Comparison of ENCODE assay signal across 1 cellular context in the genomic region with DNA sequence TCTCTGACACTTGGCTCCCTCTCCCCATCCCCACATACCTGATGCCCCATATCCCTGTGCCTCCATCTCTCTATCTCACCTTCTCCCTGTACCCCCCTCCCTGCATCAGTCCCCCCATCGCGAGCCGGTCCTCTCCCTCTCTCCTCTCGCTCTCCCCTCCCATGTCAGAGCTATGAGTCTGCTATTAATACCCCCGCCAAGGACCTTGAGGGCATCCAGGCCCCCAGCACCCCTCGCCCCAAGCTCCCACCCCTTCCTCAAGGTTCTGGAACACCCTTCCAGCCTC.
TF ChIP-seq lines count a peak whose summit lies in the region.

No MANE protein-coding gene starts in this region.

TF ChIP-seq in IMR-90, 13 proteins besides CTCF, POLR2A, EP300 and RAD21:
- TF ChIP-seq NFE2L2 (IDR thresholded peaks at IDR 0.05; ENCODE audit: low read depth, low read length) (no peak), RCOR1 (IDR thresholded peaks at IDR 0.05; ENCODE audit: insufficient replicate concordance, low read length) (no peak), CEBPB (IDR thresholded peaks at IDR 0.05; ENCODE audit: low read depth, low read length) (no peak), RFX5 (IDR thresholded peaks at IDR 0.05; ENCODE audit: low read depth, low read length) (no peak), MAZ (IDR thresholded peaks at IDR 0.05; ENCODE audit: borderline replicate concordance, low read depth, low read length) (no peak), SMC3 (IDR thresholded peaks at IDR 0.05; ENCODE audit: low read depth, low read length) (no peak), MXI1 (IDR thresholded peaks at IDR 0.05; ENCODE audit: borderline replicate concordance, low read depth, low read length) (no peak), MAFK (IDR thresholded peaks at IDR 0.05; ENCODE audit: low read depth, low read length) (no peak), CHD1 (IDR thresholded peaks at IDR 0.05; ENCODE audit: low read depth, low read length) (no peak), FOS (IDR thresholded peaks at IDR 0.05; ENCODE audit: low read depth, low read length) (no peak), BHLHE40 (IDR thresholded peaks at IDR 0.05; ENCODE audit: low read depth, low read length) (no peak)
- TF ChIP-seq, protein P1, sequence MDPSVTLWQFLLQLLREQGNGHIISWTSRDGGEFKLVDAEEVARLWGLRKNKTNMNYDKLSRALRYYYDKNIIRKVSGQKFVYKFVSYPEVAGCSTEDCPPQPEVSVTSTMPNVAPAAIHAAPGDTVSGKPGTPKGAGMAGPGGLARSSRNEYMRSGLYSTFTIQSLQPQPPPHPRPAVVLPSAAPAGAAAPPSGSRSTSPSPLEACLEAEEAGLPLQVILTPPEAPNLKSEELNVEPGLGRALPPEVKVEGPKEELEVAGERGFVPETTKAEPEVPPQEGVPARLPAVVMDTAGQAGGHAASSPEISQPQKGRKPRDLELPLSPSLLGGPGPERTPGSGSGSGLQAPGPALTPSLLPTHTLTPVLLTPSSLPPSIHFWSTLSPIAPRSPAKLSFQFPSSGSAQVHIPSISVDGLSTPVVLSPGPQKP (IDR thresholded peaks at IDR 0.05; ENCODE audit: borderline replicate concordance, low read depth, low read length) = no peak
- TF ChIP-seq, protein P2, sequence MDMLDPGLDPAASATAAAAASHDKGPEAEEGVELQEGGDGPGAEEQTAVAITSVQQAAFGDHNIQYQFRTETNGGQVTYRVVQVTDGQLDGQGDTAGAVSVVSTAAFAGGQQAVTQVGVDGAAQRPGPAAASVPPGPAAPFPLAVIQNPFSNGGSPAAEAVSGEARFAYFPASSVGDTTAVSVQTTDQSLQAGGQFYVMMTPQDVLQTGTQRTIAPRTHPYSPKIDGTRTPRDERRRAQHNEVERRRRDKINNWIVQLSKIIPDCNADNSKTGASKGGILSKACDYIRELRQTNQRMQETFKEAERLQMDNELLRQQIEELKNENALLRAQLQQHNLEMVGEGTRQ (IDR thresholded peaks at IDR 0.05; ENCODE audit: low read depth, low read length) = no peak
